8 cellular contexts compared by ENCODE assay signal in the genomic region with DNA sequence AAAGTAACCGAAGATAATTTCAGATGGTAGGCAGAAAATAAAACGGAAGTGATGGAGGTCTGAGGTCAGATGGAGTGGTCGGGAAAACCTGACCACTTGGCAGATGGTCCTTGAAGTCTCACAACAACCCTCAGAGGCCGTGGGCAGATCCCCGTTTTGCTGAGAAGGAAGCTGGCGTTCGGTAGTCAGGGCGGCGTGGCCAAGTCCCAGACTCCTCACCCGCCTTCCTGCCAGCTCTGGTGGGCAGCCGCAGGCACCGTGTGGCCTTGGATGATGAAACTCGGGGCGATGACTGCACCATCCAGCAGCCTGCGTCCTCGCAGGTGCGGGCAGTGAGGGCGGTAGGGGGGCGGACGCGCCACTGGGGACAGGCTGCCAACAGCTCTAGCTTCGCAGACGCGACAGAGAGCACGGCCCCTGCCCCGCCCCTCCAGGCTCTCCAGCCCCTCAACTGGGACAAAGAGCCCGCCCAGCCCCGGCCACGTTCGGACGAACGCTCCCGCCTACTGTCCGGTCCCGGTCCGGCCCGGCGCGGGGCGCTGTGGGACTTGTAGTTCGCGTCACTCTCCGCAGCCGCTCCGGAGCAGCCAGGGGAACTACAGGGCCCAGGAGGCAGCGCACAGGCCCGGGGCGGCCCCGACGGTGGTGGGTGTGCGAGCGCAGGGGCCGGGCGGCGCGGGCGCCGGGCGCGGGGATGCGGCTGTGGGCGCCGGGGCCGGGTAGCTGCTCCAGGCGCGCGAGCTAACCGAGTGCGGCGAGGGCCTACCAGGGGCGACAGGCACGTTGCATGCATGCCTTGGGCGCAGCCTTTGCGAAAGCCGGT.
DNase-seq lines count a peak whose midpoint lies in the region; ATAC-seq and TF ChIP-seq lines count a peak whose summit lies in the region.

Gene GPT2, plus strand, starts transcription at position 673 of the 823 bp plus-strand sequence. CDS start 354 bp downstream, outside the sequence.

- TF ChIP-seq CTCF in AG09319 (IDR thresholded peaks at IDR 0.05; ENCODE audit: low read depth, low read length), result no peak

- H3K4me1 Mint-ChIP-seq in central memory CD8-positive, alpha-beta T cell, result peaks cover 14% of the 10 kb centered on the region

- peak; percentile 97 for ATAC-seq in GM18909 (IDR thresholded peaks at IDR 0.05; ENCODE audit: poor library complexity, unreplicated experiment)
- peak; percentile 98 for ATAC-seq in HG03159 (IDR thresholded peaks at IDR 0.05; ENCODE audit: unreplicated experiment)
- peak; percentile 85 for ATAC-seq in central memory CD8-positive, alpha-beta T cell (replicated peaks; ENCODE audit: extremely low read depth, poor library complexity, severe bottlenecking)

- H3K9me3 Mint-ChIP-seq in central memory CD8-positive, alpha-beta T cell, result no peaks in the 10 kb centered on the region

- H3K27ac Mint-ChIP-seq in central memory CD8-positive, alpha-beta T cell (ENCODE audit: low read depth), result peak within 1 kb of the TSS; percentile 9

- peak within 1 kb of the TSS; percentile 86 for H3K4me3 Mint-ChIP-seq in central memory CD8-positive, alpha-beta T cell

- H3K27me3 Mint-ChIP-seq in central memory CD8-positive, alpha-beta T cell, result peaks cover 59% of the 10 kb centered on the region

- H3K36me3 Mint-ChIP-seq in central memory CD8-positive, alpha-beta T cell (ENCODE audit: insufficient read depth), result peaks cover 2% of the 10 kb centered on the region

- DNase-seq in AG09319 (ENCODE audit: extremely low read depth, low read depth) (peak; percentile 88), NCI-H2227 treated with DMSO at 0.1 percent for 48 hours (lab: John Stamatoyannopoulos, UW) (peak; percentile 88), iris pigment epithelial cell (ENCODE audit: low read depth) (peak; percentile 95)
- DNase-seq in activated CD4-positive, CD25-positive, alpha-beta regulatory T cell treated with anti-CD3 and anti-CD28 coated beads, Interleukin-2, amount 50 U/mL, for 16 hours (ENCODE audit: low read depth, low spot score), result peak; percentile 36
- DNase-seq in central memory CD8-positive, alpha-beta T cell (ENCODE audit: low spot score in 2 of 2), result peak; percentile 25 to 48
- DNase-seq in stimulated activated CD4-positive, alpha-beta T cell treated with anti-CD3 and anti-CD28 coated beads, Interleukin-12 subunit alpha, Interleukin-12 subunit beta, amount 100 ng/mL, for 24 hours (ENCODE audit: low read depth in 2 of 2), result peak; percentile 57 to 84

Comparison
In these comparisons a context has a peak if more than half of its experiments do, and no peak if none do; other contexts are left out.
1. Peak in every context shown above with its lines: DNase-seq and ATAC-seq.
2. DNase-seq: peak in every context shown above with its lines; median percentile 95 in iris pigment epithelial cell; 88 in AG09319; 88 in NCI-H2227 treated with DMSO at 0.1 percent for 48 hours; 70 in stimulated activated CD4-positive, alpha-beta T cell treated with anti-CD3 and anti-CD28 coated beads, Interleukin-12 subunit alpha, Interleukin-12 subunit beta, amount 100 ng/mL, for 24 hours; 36 in central memory CD8-positive, alpha-beta T cell; 36 in activated CD4-positive, CD25-positive, alpha-beta regulatory T cell treated with anti-CD3 and anti-CD28 coated beads, Interleukin-2, amount 50 U/mL, for 16 hours.